In the genomic region with DNA sequence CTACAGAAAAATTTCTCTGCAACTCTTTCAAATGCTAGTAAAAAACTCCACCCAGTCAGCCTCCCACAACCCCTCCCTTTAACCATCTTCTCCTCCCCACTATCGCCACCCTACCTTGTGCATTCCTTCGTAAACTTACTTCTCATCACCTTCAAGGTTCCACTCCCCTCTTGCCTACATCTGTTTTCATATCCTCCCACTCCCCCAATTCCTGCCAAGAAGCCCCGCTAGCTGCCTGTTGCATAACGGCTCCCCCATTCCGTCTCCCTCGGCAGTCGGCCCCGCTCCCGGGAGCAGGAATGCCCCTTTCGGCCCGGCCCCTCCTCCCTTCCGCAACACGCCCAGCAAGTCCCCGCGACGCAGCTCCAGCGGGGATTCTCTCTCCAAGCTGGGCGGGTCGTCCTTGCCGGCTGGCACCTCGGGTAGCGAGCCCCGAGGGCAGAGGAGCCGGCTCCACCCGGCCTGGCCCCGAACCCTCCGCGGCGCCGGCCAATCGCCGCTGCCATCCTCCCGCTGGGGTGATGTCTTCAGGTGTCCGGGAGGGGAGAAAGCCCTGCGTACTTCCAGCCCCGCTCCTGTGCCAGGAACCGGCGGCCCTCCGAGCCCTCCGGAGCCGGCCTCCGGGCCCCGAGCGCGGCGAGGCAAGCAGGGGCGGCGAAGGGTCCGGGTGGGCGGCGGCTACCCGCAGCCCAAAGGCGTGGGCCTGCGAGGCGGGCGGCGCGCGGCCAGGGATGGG, we compare ENCODE assay signal across 8 cellular contexts. TPM values are rescaled to one million over a fixed set of nuclear protein-coding genes. Genes with fewer than 3 reads are reported as not detected.
A peak's percentile ranks its signal among the peaks of the same experiment; 100 is the strongest.
DNase-seq lines count a peak whose midpoint lies in the region; ATAC-seq and TF ChIP-seq lines count a peak whose summit lies in the region.

No MANE protein-coding gene starts in this region.

- H3K4me1 ChIP-seq in ES-I3 (ENCODE audit: insufficient read depth, low read length) (no peaks in the 10 kb centered on the region), left ventricle myocardium inferior (peaks cover 30% of the 10 kb centered on the region), psoas muscle (peaks cover 15% of the 10 kb centered on the region)

- H3K9me3 ChIP-seq in ES-I3 (ENCODE audit: control insufficient read depth, insufficient read depth, low read length) (no peaks in the 10 kb centered on the region), left ventricle myocardium inferior (replicated peaks) (no peaks in the 10 kb centered on the region), psoas muscle (no peaks in the 10 kb centered on the region)

- in situ Hi-C loops in KBM-7 (cut with MboI; ENCODE audit: low pct_unique_long_range_greater_than_20kb, low sequenced_read_pairs), result no loop called here

- H3K27ac ChIP-seq in left ventricle myocardium inferior (replicated peaks) (peak overlapping the region; percentile 89), psoas muscle (peak overlapping the region; percentile 85)

- H3K27me3 ChIP-seq in left ventricle myocardium inferior (ENCODE audit: low read depth) (no peaks in the 10 kb centered on the region), psoas muscle (ENCODE audit: insufficient read depth in 3 of 3, low read length in 2 of 3) (no peaks in the 10 kb centered on the region)

- 0 to 1% (median 0%) methylated on average over 49 to 58 of the region's 59 CpGs for WGBS in psoas muscle, 3 donors

- ATAC-seq in GM21786 (IDR thresholded peaks at IDR 0.05; ENCODE audit: unreplicated experiment), result peak; percentile 35
- ATAC-seq in psoas muscle, result peak; percentile 26 to 42 (median 36)

- H3K4me3 ChIP-seq in left ventricle myocardium inferior (peak overlapping the region; percentile 90), psoas muscle (peak overlapping the region; percentile 84)

- peak; percentile 74 for DNase-seq in KBM-7
- peak; percentile 44 to 60 (median 54) for DNase-seq in T-helper 1 cell
- peak; percentile 54 for DNase-seq in amniotic epithelial cell (ENCODE audit: low read depth)
- peak; percentile 70 for DNase-seq in left ventricle myocardium inferior
- DNase-seq in psoas muscle, result peak; percentile 67 to 75
- DNase-seq in posterior vena cava (ENCODE audit: low spot score), result no peak

- H3K9ac ChIP-seq in ES-I3 (ENCODE audit: low read depth, low read length), result peak overlapping the region; percentile 76

- no peak for TF ChIP-seq CTCF in left ventricle myocardium inferior (IDR thresholded peaks at IDR 0.05; ENCODE audit: borderline replicate concordance)
- no peak for TF ChIP-seq CTCF in psoas muscle (IDR thresholded peaks at IDR 0.05)

- no peaks in the 10 kb centered on the region for H3K36me3 ChIP-seq in ES-I3 (ENCODE audit: insufficient read depth, low read length)
- H3K36me3 ChIP-seq in left ventricle myocardium inferior, result no peaks in the 10 kb centered on the region
- no peaks in the 10 kb centered on the region for H3K36me3 ChIP-seq in psoas muscle (ENCODE audit: insufficient read depth in 1 of 2, low read depth in 1 of 2)

- intact Hi-C loops in left ventricle myocardium inferior (cut with micrococcal nuclease), result no loop called here
- intact Hi-C loops in psoas muscle (cut with DNase I), result no loop called here
- intact Hi-C loops in posterior vena cava (cut with DNase I), result no loop called here

RNA-seq across cellular contexts. Expression of a gene that starts 1.5 kb away (rescaled TPM):
- total RNA-seq in left ventricle myocardium inferior (3.4 TPM), psoas muscle (1 to 10 TPM; 3.7 to 5.2 (median 4.3) TPM), posterior vena cava (1 to 10 TPM; 6.3 to 9.1 TPM)
- polyA plus RNA-seq in psoas muscle, result 1 to 10 TPM in 2 of 3 donors, under 1 TPM in 1; 0.96 to 2.9 (median 1.0) TPM
